ENCODE assay signal across 33 cellular contexts in the genomic region with DNA sequence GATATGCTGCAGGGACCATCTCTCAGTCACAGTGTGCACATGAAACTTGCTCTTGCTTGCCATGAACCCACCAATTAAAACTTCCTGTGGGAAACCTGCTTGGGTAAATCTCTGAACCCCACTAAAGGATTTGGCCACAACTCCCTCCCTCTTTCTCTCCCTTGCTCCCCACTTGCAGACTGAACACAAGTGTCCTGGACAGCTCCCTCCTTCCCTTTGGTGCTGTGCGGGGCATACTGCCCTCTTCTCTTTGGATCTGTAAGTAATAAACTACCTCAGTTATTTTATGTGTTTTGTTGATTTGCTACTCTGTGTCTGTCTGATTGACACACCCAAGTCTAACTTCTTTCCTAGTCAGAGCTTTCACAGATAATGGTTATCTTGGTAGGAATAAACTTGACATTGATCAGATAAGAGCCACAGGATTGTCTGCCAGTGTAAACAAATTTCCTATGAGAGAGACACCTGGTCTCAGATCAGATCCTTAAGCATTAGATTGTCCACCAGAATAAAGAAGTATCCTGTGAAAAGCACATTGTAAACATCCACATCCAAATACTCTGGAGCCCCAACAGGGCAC. TPM values are rescaled to one million over a fixed set of nuclear protein-coding genes. Genes with fewer than 3 reads are reported as not detected.
"Had no signal": no experiment of that assay in that cellular context is flagged by ENCODE, and none has a peak within 500 bp of the region (broad histone marks: within the 10 kb centered on the region; RNA-seq: fewer than 3 reads in every experiment).

No MANE protein-coding gene starts in this region.

- H3K36me3 Mint-ChIP-seq: activated CD4-positive, alpha-beta memory T cell treated with anti-CD3 and anti-CD28 coated beads for 36 hours; activated naive CD8-positive, alpha-beta T cell treated with anti-CD3 and anti-CD28 coated beads, Interleukin-2, amount 10 ng/mL, durations not matched to agents 7 days and 5 days; naive thymus-derived CD8-positive, alpha-beta T cell; neural progenitor cell had no signal

- H3K9me3 Mint-ChIP-seq: activated CD4-positive, alpha-beta memory T cell treated with anti-CD3 and anti-CD28 coated beads for 36 hours; activated CD4-positive, alpha-beta T cell treated with anti-CD3 and anti-CD28 coated beads, Interleukin-2, amount 10 ng/mL, durations not matched to agents 24 days and 14 days; activated T-helper 1 cell treated with anti-CD3 and anti-CD28 coated beads, Interleukin-12 subunit alpha, Interleukin-12 subunit beta, Interleukin-2, Interleukin-4 antibody, amounts not matched to agents 30 ng/mL and 10 ng/mL and 1 ng/mL, durations not matched to agents 14 hours and 24 hours and 36 hours; naive thymus-derived CD8-positive, alpha-beta T cell; neural progenitor cell had no signal

- H3K27me3 ChIP-seq: brain microvascular endothelial cell, dorsolateral prefrontal cortex, gastrocnemius medialis, neural progenitor cell, right atrium auricular region, tibial nerve had no signal

- H3K27me3 Mint-ChIP-seq: activated CD4-positive, alpha-beta memory T cell treated with anti-CD3 and anti-CD28 coated beads for 36 hours; activated CD4-positive, alpha-beta T cell treated with anti-CD3 and anti-CD28 coated beads, Interleukin-2, amount 10 ng/mL, durations not matched to agents 24 days and 14 days; activated naive CD8-positive, alpha-beta T cell treated with anti-CD3 and anti-CD28 coated beads, Interleukin-2, amount 10 ng/mL, durations not matched to agents 7 days and 5 days; naive thymus-derived CD8-positive, alpha-beta T cell had no signal

- H3K36me3 ChIP-seq: brain microvascular endothelial cell, gastrocnemius medialis, neural progenitor cell, right atrium auricular region, tibial nerve, WERI-Rb-1 had no signal

- H2AFZ ChIP-seq: neural progenitor cell had no signal

- H3K9me3 ChIP-seq: gastrocnemius medialis, right atrium auricular region, tibial nerve had no signal

- H3K27ac ChIP-seq: brain microvascular endothelial cell, coronary artery, dorsolateral prefrontal cortex, gastrocnemius medialis, neural progenitor cell, right atrium auricular region, tibial nerve, WERI-Rb-1 had no signal

- H3K4me3 ChIP-seq: coronary artery, dorsolateral prefrontal cortex, gastrocnemius medialis, neural progenitor cell, right atrium auricular region, tibial nerve had no signal

- ATAC-seq: activated CD4-positive, CD25-positive, alpha-beta regulatory T cell treated with anti-CD3 and anti-CD28 coated beads, Interleukin-2, amount 50 U/mL, for 24 hours; gastrocnemius medialis; naive thymus-derived CD8-positive, alpha-beta T cell had no signal

- DNase-seq: activated CD4-positive, alpha-beta memory T cell treated with anti-CD3 and anti-CD28 coated beads for 36 hours; activated CD4-positive, alpha-beta T cell treated with anti-CD3 and anti-CD28 coated beads, Interleukin-2, amount 10 ng/mL, durations not matched to agents 24 days and 14 days; activated CD8-positive, alpha-beta memory T cell treated with anti-CD3 and anti-CD28 coated beads, Interleukin-2, amount 50 U/mL, for 4 hours; activated effector memory CD4-positive, alpha-beta T cell treated with anti-CD3 and anti-CD28 coated beads, Interleukin-2, amount 50 U/mL, for 16 hours; activated naive CD4-positive, alpha-beta T cell treated with anti-CD3 and anti-CD28 coated beads for 36 hours; activated naive CD8-positive, alpha-beta T cell treated with anti-CD3 and anti-CD28 coated beads, Interleukin-2, amount 10 ng/mL, durations not matched to agents 7 days and 5 days; activated T-cell treated with anti-CD3 and anti-CD28 coated beads, Interleukin-2, amount 50 U/mL, for 1 hour; amniotic stem cell; brain microvascular endothelial cell; dorsolateral prefrontal cortex; effector memory CD4-positive, alpha-beta T cell; erythroblast; gastrocnemius medialis; glutamatergic neuron; islet precursor cell; mammary epithelial cell; midbrain; naive thymus-derived CD8-positive, alpha-beta T cell; stimulated activated CD4-positive, alpha-beta T cell treated with anti-CD3 and anti-CD28 coated beads, Interleukin-15, amount 100 ng/mL, for 24 hours; stimulated activated CD4-positive, alpha-beta T cell treated with anti-CD3 and anti-CD28 coated beads, Interleukin-2, amount 100 ng/mL, for 24 hours; stimulated activated naive CD4-positive, alpha-beta T cell; WERI-Rb-1 had no signal

- H3K4me2 ChIP-seq: neural progenitor cell had no signal

- H3K4me3 Mint-ChIP-seq: activated CD4-positive, alpha-beta memory T cell treated with anti-CD3 and anti-CD28 coated beads for 36 hours; activated CD4-positive, alpha-beta T cell treated with anti-CD3 and anti-CD28 coated beads, Interleukin-2, amount 10 ng/mL, durations not matched to agents 24 days and 14 days; activated naive CD4-positive, alpha-beta T cell treated with anti-CD3 and anti-CD28 coated beads for 36 hours; activated naive CD8-positive, alpha-beta T cell treated with anti-CD3 and anti-CD28 coated beads, Interleukin-2, amount 10 ng/mL, durations not matched to agents 7 days and 5 days; activated T-helper 1 cell treated with anti-CD3 and anti-CD28 coated beads, Interleukin-12 subunit alpha, Interleukin-12 subunit beta, Interleukin-2, Interleukin-4 antibody, amounts not matched to agents 30 ng/mL and 10 ng/mL and 1 ng/mL, durations not matched to agents 14 hours and 24 hours and 36 hours; naive thymus-derived CD8-positive, alpha-beta T cell; neural progenitor cell had no signal

- H3K27ac Mint-ChIP-seq: activated CD4-positive, alpha-beta memory T cell treated with anti-CD3 and anti-CD28 coated beads for 36 hours; activated CD4-positive, alpha-beta T cell treated with anti-CD3 and anti-CD28 coated beads, Interleukin-2, amount 10 ng/mL, durations not matched to agents 24 days and 14 days; activated naive CD4-positive, alpha-beta T cell treated with anti-CD3 and anti-CD28 coated beads for 36 hours; activated naive CD8-positive, alpha-beta T cell treated with anti-CD3 and anti-CD28 coated beads, Interleukin-2, amount 10 ng/mL, durations not matched to agents 7 days and 5 days; activated T-helper 1 cell treated with anti-CD3 and anti-CD28 coated beads, Interleukin-12 subunit alpha, Interleukin-12 subunit beta, Interleukin-2, Interleukin-4 antibody, amounts not matched to agents 30 ng/mL and 10 ng/mL and 1 ng/mL, durations not matched to agents 14 hours and 24 hours and 36 hours; neural progenitor cell had no signal

- H3K4me1 Mint-ChIP-seq: activated CD4-positive, alpha-beta T cell treated with anti-CD3 and anti-CD28 coated beads, Interleukin-2, amount 10 ng/mL, durations not matched to agents 24 days and 14 days; activated naive CD8-positive, alpha-beta T cell treated with anti-CD3 and anti-CD28 coated beads, Interleukin-2, amount 10 ng/mL, durations not matched to agents 7 days and 5 days; neural progenitor cell had no signal

- H3K9ac ChIP-seq: neural progenitor cell had no signal

- H3K4me1 ChIP-seq: gastrocnemius medialis, neural progenitor cell, right atrium auricular region, tibial nerve had no signal

RNA-seq across cellular contexts. Expression of a gene that starts 41.8 kb away (rescaled TPM):
- total RNA-seq: activated CD4-positive, alpha-beta memory T cell treated with anti-CD3 and anti-CD28 coated beads for 36 hours; activated CD4-positive, alpha-beta T cell treated with anti-CD3 and anti-CD28 coated beads, Interleukin-2, amount 10 ng/mL, durations not matched to agents 24 days and 14 days; activated CD8-positive, alpha-beta memory T cell treated with anti-CD3 and anti-CD28 coated beads for 36 hours; activated naive CD4-positive, alpha-beta T cell treated with anti-CD3 and anti-CD28 coated beads for 36 hours; activated naive CD8-positive, alpha-beta T cell treated with anti-CD3 and anti-CD28 coated beads, Interleukin-2, amount 10 ng/mL, durations not matched to agents 7 days and 5 days; activated T-helper 1 cell treated with anti-CD3 and anti-CD28 coated beads, Interleukin-12 subunit alpha, Interleukin-12 subunit beta, Interleukin-2, Interleukin-4 antibody, amounts not matched to agents 30 ng/mL and 10 ng/mL and 1 ng/mL, durations not matched to agents 14 hours and 24 hours and 36 hours; astrocyte; cardiac septum; gastrocnemius medialis; naive thymus-derived CD8-positive, alpha-beta T cell; omental fat pad; right atrium auricular region; T-helper 1 cell treated with Interleukin-12 subunit alpha and Interleukin-12 subunit beta and Interleukin-4 antibody, amounts not matched to agents 30 ng/mL and 1 ng/mL, for 36 hours; tibial nerve had no signal
- polyA plus RNA-seq: naive thymus-derived CD8-positive, alpha-beta T cell had no signal
